In genomic region chr10:63253040-63253439, GRCh38 we compare ENCODE assay signal across 21 cellular contexts.
DNase-seq lines count a peak whose midpoint lies in the region; ATAC-seq lines count a peak whose summit lies in the region.
"Had no signal": no experiment of that assay in that cellular context is flagged by ENCODE, and none has a peak within 500 bp of the region (broad histone marks: within the 10 kb centered on the region; RNA-seq: fewer than 3 reads in every experiment).

No MANE protein-coding gene starts in this region.

- CTCF ChIA-PET in naive thymus-derived CD4-positive, alpha-beta T cell (lab: Charles Lee), result interaction anchor here (0.7 kb wide), 1 partner anchor 35 kb away, joined by 5 read pairs; no protein-coding TSS in a partner anchor

- H3K27me3 ChIP-seq in naive thymus-derived CD4-positive, alpha-beta T cell (ENCODE audit: control insufficient read depth in 2 of 2, insufficient read depth in 2 of 2, low read length in 2 of 2), result no peaks in the 10 kb centered on the region
- H3K27me3 ChIP-seq: adrenal gland, esophagus squamous epithelium, gastroesophageal sphincter, SJCRH30 had no signal

- H3K27ac Mint-ChIP-seq in stimulated activated naive CD8-positive, alpha-beta T cell treated with anti-CD3 and anti-CD28 coated beads, Interleukin-15, Interleukin-2, amounts not matched to agents 100 ng/mL and 50 ng/mL, for 24 hours, result peak overlapping the region; percentile 22
- H3K27ac Mint-ChIP-seq in stimulated activated naive CD8-positive, alpha-beta T cell treated with anti-CD3 and anti-CD28 coated beads, Interleukin-15, amount 100 ng/mL, for 72 hours, result no peak overlapping the region
- peak overlapping the region in 7 of 9 donors; percentile 5 to 77 (median 57) for H3K27ac Mint-ChIP-seq in naive thymus-derived CD4-positive, alpha-beta T cell

- no peaks in the 10 kb centered on the region for H3K9me3 ChIP-seq in naive thymus-derived CD4-positive, alpha-beta T cell (ENCODE audit: control insufficient read depth in 2 of 3, low read length in 3 of 3)
- H3K9me3 ChIP-seq: adrenal gland, esophagus squamous epithelium, gastroesophageal sphincter, SJCRH30 had no signal

- H3K36me3 ChIP-seq in naive thymus-derived CD4-positive, alpha-beta T cell (ENCODE audit: control insufficient read depth in 2 of 3, insufficient read depth in 3 of 3, low read length in 3 of 3), result peaks cover 0 to 3% (median 0%) of the 10 kb centered on the region in 3 experiments

- no peak for DNase-seq in stimulated activated naive CD8-positive, alpha-beta T cell treated with anti-CD3 and anti-CD28 coated beads, Interleukin-15, amount 100 ng/mL, for 72 hours
- peak; percentile 43 for DNase-seq in NOMO-1 treated with DMSO at 0.1 percent for 48 hours (lab: John Stamatoyannopoulos, UW; ENCODE audit: unreplicated experiment)
- no peak for DNase-seq in naive thymus-derived CD4-positive, alpha-beta T cell
- DNase-seq in NCI-H446 (lab: John Stamatoyannopoulos, UW), result no peak
- DNase-seq in activated CD8-positive, alpha-beta memory T cell treated with anti-CD3 and anti-CD28 coated beads for 24 hours, result no peak
- DNase-seq: activated CD8-positive, alpha-beta memory T cell treated with anti-CD3 and anti-CD28 coated beads, Interleukin-2, amount 50 U/mL, for 48 hours; activated effector memory CD4-positive, alpha-beta T cell treated with Interleukin-2 at 50 U/mL for 16 hours; adrenal gland; DMS53; esophagus squamous epithelium; GDM1; HCEC 1CT; kidney glomerular epithelial cell; MM.1S; NCI-H748 treated with DMSO at 0.1 percent for 48 hours; right cardiac atrium; SJCRH30 had no signal

- H3K27ac ChIP-seq in naive thymus-derived CD4-positive, alpha-beta T cell (ENCODE audit: low read depth, low read length), result no peak overlapping the region
- H3K27ac ChIP-seq: adrenal gland, esophagus squamous epithelium, gastroesophageal sphincter, SJCRH30 had no signal

- POLR2A ChIA-PET in naive thymus-derived CD4-positive, alpha-beta T cell (lab: Charles Lee), result no interaction called here

- peaks cover 3% of the 10 kb centered on the region for H3K9me3 Mint-ChIP-seq in stimulated activated naive CD8-positive, alpha-beta T cell treated with anti-CD3 and anti-CD28 coated beads, Interleukin-15, Interleukin-2, amounts not matched to agents 100 ng/mL and 50 ng/mL, for 24 hours
- H3K9me3 Mint-ChIP-seq in stimulated activated naive CD8-positive, alpha-beta T cell treated with anti-CD3 and anti-CD28 coated beads, Interleukin-15, amount 100 ng/mL, for 72 hours, result no peaks in the 10 kb centered on the region
- peaks cover 0 to 5% (median 0%) of the 10 kb centered on the region in 11 donors for H3K9me3 Mint-ChIP-seq in naive thymus-derived CD4-positive, alpha-beta T cell

- no peaks in the 10 kb centered on the region for H3K27me3 Mint-ChIP-seq in stimulated activated naive CD8-positive, alpha-beta T cell treated with anti-CD3 and anti-CD28 coated beads, Interleukin-15, Interleukin-2, amounts not matched to agents 100 ng/mL and 50 ng/mL, for 24 hours
- H3K27me3 Mint-ChIP-seq in stimulated activated naive CD8-positive, alpha-beta T cell treated with anti-CD3 and anti-CD28 coated beads, Interleukin-15, amount 100 ng/mL, for 72 hours, result no peaks in the 10 kb centered on the region
- H3K27me3 Mint-ChIP-seq in naive thymus-derived CD4-positive, alpha-beta T cell, result no peaks in the 10 kb centered on the region

- peaks cover 42% of the 10 kb centered on the region for H3K36me3 Mint-ChIP-seq in stimulated activated naive CD8-positive, alpha-beta T cell treated with anti-CD3 and anti-CD28 coated beads, Interleukin-15, Interleukin-2, amounts not matched to agents 100 ng/mL and 50 ng/mL, for 24 hours (ENCODE audit: low read depth)
- H3K36me3 Mint-ChIP-seq in naive thymus-derived CD4-positive, alpha-beta T cell, result peaks cover 5 to 33% (median 22%) of the 10 kb centered on the region in 5 donors

- H3K4me3 ChIP-seq in naive thymus-derived CD4-positive, alpha-beta T cell (ENCODE audit: low read length), result no peak overlapping the region
- H3K4me3 ChIP-seq: adrenal gland, esophagus squamous epithelium, gastroesophageal sphincter, K562, SJCRH30 had no signal

- intact Hi-C loops in naive thymus-derived CD4-positive, alpha-beta T cell (cut with micrococcal nuclease), result loop anchor here in 1 of 2 donors (2.0 kb wide), 1 partner anchor 16 kb away; no protein-coding TSS in a partner anchor

- H3K4me1 Mint-ChIP-seq in stimulated activated naive CD8-positive, alpha-beta T cell treated with anti-CD3 and anti-CD28 coated beads, Interleukin-15, Interleukin-2, amounts not matched to agents 100 ng/mL and 50 ng/mL, for 24 hours (ENCODE audit: low read depth), result peaks cover 59% of the 10 kb centered on the region
- H3K4me1 Mint-ChIP-seq in stimulated activated naive CD8-positive, alpha-beta T cell treated with anti-CD3 and anti-CD28 coated beads, Interleukin-15, amount 100 ng/mL, for 72 hours, result peaks cover 46% of the 10 kb centered on the region
- peaks cover 37 to 90% (median 76%) of the 10 kb centered on the region in 7 donors for H3K4me1 Mint-ChIP-seq in naive thymus-derived CD4-positive, alpha-beta T cell

- H3K4me1 ChIP-seq in naive thymus-derived CD4-positive, alpha-beta T cell (ENCODE audit: control insufficient read depth in 2 of 2, insufficient read depth in 2 of 2, low read length in 2 of 2), result peaks cover 10 to 16% of the 10 kb centered on the region in 2 donors
- H3K4me1 ChIP-seq: SJCRH30 had no signal

- no peak overlapping the region for H3K4me3 Mint-ChIP-seq in stimulated activated naive CD8-positive, alpha-beta T cell treated with anti-CD3 and anti-CD28 coated beads, Interleukin-15, Interleukin-2, amounts not matched to agents 100 ng/mL and 50 ng/mL, for 24 hours
- H3K4me3 Mint-ChIP-seq in stimulated activated naive CD8-positive, alpha-beta T cell treated with anti-CD3 and anti-CD28 coated beads, Interleukin-15, amount 100 ng/mL, for 72 hours, result no peak overlapping the region
- peak overlapping the region in 5 of 10 donors; percentile 2 to 42 (median 21) for H3K4me3 Mint-ChIP-seq in naive thymus-derived CD4-positive, alpha-beta T cell

- ATAC-seq in stimulated activated naive CD8-positive, alpha-beta T cell treated with anti-CD3 and anti-CD28 coated beads, Interleukin-15, amount 100 ng/mL, for 72 hours, result no peak
- no peak for ATAC-seq in naive thymus-derived CD4-positive, alpha-beta T cell
- no peak for ATAC-seq in HG02870 (IDR thresholded peaks at IDR 0.05; ENCODE audit: unreplicated experiment)
- ATAC-seq: gastroesophageal sphincter, right cardiac atrium had no signal

Comparison
In these comparisons a context has a peak if more than half of its experiments do, and no peak if none do; other contexts are left out.
1. H3K27ac Mint-ChIP-seq: peak in stimulated activated naive CD8-positive, alpha-beta T cell treated with anti-CD3 and anti-CD28 coated beads, Interleukin-15, Interleukin-2, amounts not matched to agents 100 ng/mL and 50 ng/mL, for 24 hours (single experiment) and naive thymus-derived CD4-positive, alpha-beta T cell (7 of 9); none in stimulated activated naive CD8-positive, alpha-beta T cell treated with anti-CD3 and anti-CD28 coated beads, Interleukin-15, amount 100 ng/mL, for 72 hours (0 of 2).